Comparison of ENCODE assay signal across 8 cellular contexts in genomic region chr20:44310664-44311639, GRCh38. TPM values are rescaled to one million over a fixed set of nuclear protein-coding genes. Genes with fewer than 3 reads are reported as not detected.
DNase-seq lines count a peak whose midpoint lies in the region; ATAC-seq and TF ChIP-seq lines count a peak whose summit lies in the region.

TSS of gene FITM2 (minus strand) at chr20:44311202. CDS start at chr20:44311148, 54 bp downstream.

- no peaks in the 10 kb centered on the region for H3K9me3 Mint-ChIP-seq in activated naive CD8-positive, alpha-beta T cell (ENCODE audit: low read depth)
- no peaks in the 10 kb centered on the region for H3K9me3 Mint-ChIP-seq in osteocyte (ENCODE audit: unreplicated experiment)

- no peaks in the 10 kb centered on the region for H3K9me3 ChIP-seq in SK-N-SH
- no peaks in the 10 kb centered on the region for H3K9me3 ChIP-seq in thoracic aorta

- H3K4me2 ChIP-seq in SK-N-SH, result peak within 1 kb of the TSS; percentile 95

- H4K20me1 ChIP-seq in SK-N-SH (ENCODE audit: insufficient read depth), result no peaks in the 10 kb centered on the region

- H3K27ac ChIP-seq in SK-N-SH (ENCODE audit: low read depth in 2 of 2, low read length in 1 of 2) (peak within 1 kb of the TSS in 1 of 2 experiments; percentile 68; a peak in 1 of 4 replicates), thoracic aorta (peak within 1 kb of the TSS; percentile 35 to 40)

- no peaks in the 10 kb centered on the region for H3K27me3 ChIP-seq in SK-N-SH (ENCODE audit: insufficient read depth)
- no peaks in the 10 kb centered on the region for H3K27me3 ChIP-seq in thoracic aorta (replicated peaks; ENCODE audit: insufficient read depth)

- DNase-seq in NCI-H1092 (lab: John Stamatoyannopoulos, UW), result peak; percentile 96
- DNase-seq in SK-N-SH, result peak; percentile 99
- DNase-seq in head of caudate nucleus, result peak; percentile 91 to 100 (median 98)
- peak; percentile 99 for DNase-seq in osteocyte (ENCODE audit: extremely low spot score, unreplicated experiment)
- DNase-seq in thoracic aorta (ENCODE audit: low spot score), result peak; percentile 97

- TF ChIP-seq RAD21 in SK-N-SH (IDR thresholded peaks at IDR 0.05; ENCODE audit: low read length), result peak; percentile 84

- H3K79me2 ChIP-seq in SK-N-SH (ENCODE audit: insufficient read depth), result peaks cover 13% of the 10 kb centered on the region; the same call in 1 of the 2 replicates

- H3K36me3 ChIP-seq in SK-N-SH (replicated peaks in 1 of 2; ENCODE audit: control insufficient read depth in 1 of 2, insufficient read depth in 2 of 2, low read length in 1 of 2) (peaks cover 0 to 2% of the 10 kb centered on the region in 2 experiments), thoracic aorta (no peaks in the 10 kb centered on the region)

- H3F3A ChIP-seq in SK-N-SH (replicated peaks; ENCODE audit: insufficient read depth), result no peaks in the 10 kb centered on the region

- peaks cover 28% of the 10 kb centered on the region for H3K4me1 Mint-ChIP-seq in activated naive CD8-positive, alpha-beta T cell (ENCODE audit: low read depth)
- peaks cover 17% of the 10 kb centered on the region for H3K4me1 Mint-ChIP-seq in osteocyte (ENCODE audit: unreplicated experiment)

- ATAC-seq in HG02610 (IDR thresholded peaks at IDR 0.05; ENCODE audit: unreplicated experiment), result peak; percentile 87
- peak; percentile 88 for ATAC-seq in thoracic aorta (ENCODE audit: insufficient number of reproducible peaks, low FRiP score, low read depth)

- no peaks in the 10 kb centered on the region for H3K9me2 ChIP-seq in SK-N-SH

- H3K27ac Mint-ChIP-seq in activated naive CD8-positive, alpha-beta T cell, result peak within 1 kb of the TSS; percentile 89
- peak within 1 kb of the TSS; percentile 67 for H3K27ac Mint-ChIP-seq in osteocyte (ENCODE audit: unreplicated experiment)

- CTCF ChIA-PET in SK-N-SH (lab: Yijun Ruan, JAX), result interaction anchor here (0.5 to 10.7 kb wide), 50 partner anchors 9 to 372 kb away, joined by 3 to 264 read pairs (median 4); partner anchors contain the start of genes GDAP1L1 and OSER1

- H3K4me3 ChIP-seq in SK-N-SH (ENCODE audit: low read depth in 2 of 2, low read length in 1 of 2), result peak within 1 kb of the TSS; percentile 81 to 92
- peak within 1 kb of the TSS; percentile 82 for H3K4me3 ChIP-seq in thoracic aorta

- intact Hi-C loops in head of caudate nucleus (cut with DNase I), result loop anchor here (2.0 kb wide), 1 partner anchor 100 kb away; the partner anchor contains the start of gene OSER1

- H3K36me3 Mint-ChIP-seq in activated naive CD8-positive, alpha-beta T cell, result peaks cover 3% of the 10 kb centered on the region
- H3K36me3 Mint-ChIP-seq in osteocyte (ENCODE audit: unreplicated experiment), result no peaks in the 10 kb centered on the region

- H3K27me3 Mint-ChIP-seq in activated naive CD8-positive, alpha-beta T cell, result no peaks in the 10 kb centered on the region
- peaks cover 7% of the 10 kb centered on the region for H3K27me3 Mint-ChIP-seq in osteocyte (ENCODE audit: unreplicated experiment)

- peak within 1 kb of the TSS; percentile 71 for H3K9ac ChIP-seq in SK-N-SH

- H3K4me3 Mint-ChIP-seq in activated naive CD8-positive, alpha-beta T cell, result peak within 1 kb of the TSS; percentile 93
- peak within 1 kb of the TSS; percentile 88 for H3K4me3 Mint-ChIP-seq in osteocyte (ENCODE audit: unreplicated experiment)

- H2AFZ ChIP-seq in SK-N-SH (ENCODE audit: low read depth), result peak within 1 kb of the TSS; percentile 98

- TF ChIP-seq EP300 in SK-N-SH (IDR thresholded peaks at IDR 0.05; ENCODE audit: borderline replicate concordance in 1 of 2, low read depth in 1 of 2, low read length in 1 of 2), result no peak

- POLR2A ChIA-PET in SK-N-SH (lab: Yijun Ruan, JAX), result interaction anchor here (0.7 to 1.4 kb wide), 2 partner anchors 64 to 94 kb away, joined by 3 to 4 read pairs; partner anchors contain the start of gene GDAP1L1

- WGBS in SK-N-SH (ENCODE audit: low lambda C conversion rate), result 4% methylated on average over 26 of the region's 70 CpGs

- peak; percentile 49 for TF ChIP-seq POLR2A in GM10847 (IDR thresholded peaks at IDR 0.05; ENCODE audit: extremely low read depth, insufficient read length)

- TF ChIP-seq CTCF in SK-N-SH (IDR thresholded peaks at IDR 0.05) (peak; percentile 87), osteocyte (IDR thresholded peaks at IDR 0.05) (peak; percentile 98), thoracic aorta (IDR thresholded peaks at IDR 0.05) (peak; percentile 95)

- peaks cover 4 to 10% of the 10 kb centered on the region in 2 experiments; a peak in 1 of 4 replicates for H3K4me1 ChIP-seq in SK-N-SH (ENCODE audit: control insufficient read depth in 1 of 2, insufficient read depth in 2 of 2, low read depth in 1 of 2, low read length in 1 of 2)
- H3K4me1 ChIP-seq in thoracic aorta (ENCODE audit: control insufficient read depth in 1 of 2, low read depth in 2 of 2), result peaks cover 7 to 13% of the 10 kb centered on the region in 2 donors

TF ChIP-seq in SK-N-SH, 30 proteins besides CTCF, POLR2A, EP300 and RAD21 (continues in another document):
- TF ChIP-seq GATA2 (CRISPR knock-in tag; IDR thresholded peaks at IDR 0.05) (no peak), RCOR1 (IDR thresholded peaks at IDR 0.05; ENCODE audit: low read length) (no peak), PBX3 (IDR thresholded peaks at IDR 0.05) (no peak), FOXM1 (IDR thresholded peaks at IDR 0.05; ENCODE audit: low read depth) (no peak), SMC3 (IDR thresholded peaks at IDR 0.05; ENCODE audit: low read depth, low read length) (peak; percentile 98), REST (IDR thresholded peaks at IDR 0.05; ENCODE audit: low read depth, low read length) (peak; percentile 63; the same call in 1 of the 2 replicates), NFIC (IDR thresholded peaks at IDR 0.05; ENCODE audit: borderline replicate concordance) (no peak), MAX (IDR thresholded peaks at IDR 0.05; ENCODE audit: low read depth) (peak; percentile 85), JUND (IDR thresholded peaks at IDR 0.05) (no peak), RXRA (IDR thresholded peaks at IDR 0.05; ENCODE audit: borderline replicate concordance, low read depth) (no peak), RFX5 (IDR thresholded peaks at IDR 0.05; ENCODE audit: low read length) (0 out of 2 replicates have a peak, but pooled peaks have one; percentile 38), FOXJ3 (CRISPR knock-in tag; IDR thresholded peaks at IDR 0.05) (no peak), MXI1 (IDR thresholded peaks at IDR 0.05; ENCODE audit: low read depth, low read length) (no peak; the same call in none of the 2 replicates), ELF1 (IDR thresholded peaks at IDR 0.05) (no peak), CHD2 (IDR thresholded peaks at IDR 0.05; ENCODE audit: low read length, partially characterized antibody) (peak; percentile 58), TEAD4 (IDR thresholded peaks at IDR 0.05; ENCODE audit: borderline replicate concordance, insufficient read depth) (no peak), YY1 (IDR thresholded peaks at IDR 0.05; ENCODE audit: low read depth) (no peak), MEF2A (IDR thresholded peaks at IDR 0.05; ENCODE audit: borderline replicate concordance, low read depth) (no peak)

RNA-seq across cellular contexts. Expression of gene FITM2, which starts in this region (rescaled TPM):
- 2.8 and 3.6 TPM in 2 replicates for polyA plus RNA-seq in SK-N-SH (2012; rRNA removed)
- 3.4 and 3.8 TPM in 2 replicates for polyA plus RNA-seq in SK-N-SH (2012; cell fraction: cytosol; rRNA removed)
- polyA plus RNA-seq in SK-N-SH (2012; cell fraction: nucleus; rRNA removed), result 2.6 and 4.4 TPM in 2 replicates
- 8.9 and 10.0 TPM in 2 replicates for total RNA-seq in osteocyte
- total RNA-seq in thoracic aorta, result 1 to 10 TPM; 7.5 to 8.7 TPM
